Comparison of ENCODE assay signal across 1 cellular context in the genomic region with DNA sequence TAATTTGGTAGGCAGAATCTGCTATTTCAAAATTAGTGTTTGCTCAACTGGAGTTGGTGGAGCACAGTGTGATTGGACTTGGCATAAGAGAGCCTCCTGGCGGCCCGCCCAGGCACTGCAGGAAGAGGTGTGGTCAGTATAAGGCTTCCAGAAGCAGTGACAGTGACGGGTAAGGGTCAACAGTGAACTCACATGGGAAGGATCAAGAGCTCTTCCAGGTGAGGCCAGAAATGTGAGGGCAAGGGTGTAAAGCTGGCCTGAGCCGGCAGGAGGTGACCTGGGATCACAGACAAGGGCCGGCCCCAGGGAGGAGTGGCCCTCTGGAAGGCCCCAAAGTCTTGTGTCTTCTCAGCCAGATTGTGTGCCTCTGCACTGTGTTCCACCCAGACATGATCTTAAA.
TF ChIP-seq lines count a peak whose summit lies in the region.

No MANE protein-coding gene starts in this region.

TF ChIP-seq in H1, 55 proteins besides CTCF, POLR2A, EP300 and RAD21 (continued from another document):
- TF ChIP-seq, protein P1, sequence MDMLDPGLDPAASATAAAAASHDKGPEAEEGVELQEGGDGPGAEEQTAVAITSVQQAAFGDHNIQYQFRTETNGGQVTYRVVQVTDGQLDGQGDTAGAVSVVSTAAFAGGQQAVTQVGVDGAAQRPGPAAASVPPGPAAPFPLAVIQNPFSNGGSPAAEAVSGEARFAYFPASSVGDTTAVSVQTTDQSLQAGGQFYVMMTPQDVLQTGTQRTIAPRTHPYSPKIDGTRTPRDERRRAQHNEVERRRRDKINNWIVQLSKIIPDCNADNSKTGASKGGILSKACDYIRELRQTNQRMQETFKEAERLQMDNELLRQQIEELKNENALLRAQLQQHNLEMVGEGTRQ (IDR thresholded peaks at IDR 0.05; ENCODE audit: low read length): no peak
- TF ChIP-seq BRCA1 (IDR thresholded peaks at IDR 0.05; ENCODE audit: low read depth, low read length) (no peak), HDAC6 (IDR thresholded peaks at IDR 0.05; ENCODE audit: low read depth, low read length) (no peak), CREB1 (IDR thresholded peaks at IDR 0.05) (no peak), CHD1 (IDR thresholded peaks at IDR 0.05; ENCODE audit: low read depth, low read length) (no peak), TBP (IDR thresholded peaks at IDR 0.05; ENCODE audit: low read depth, low read length) (no peak), KDM4A (IDR thresholded peaks at IDR 0.05; ENCODE audit: low read depth, low read length, severe bottlenecking) (no peak), SP1 (IDR thresholded peaks at IDR 0.05; ENCODE audit: low read depth, low read length) (no peak), BCL11A (IDR thresholded peaks at IDR 0.05; ENCODE audit: low read depth in 2 of 2, low read length in 2 of 2) (no peak), ATF2 (IDR thresholded peaks at IDR 0.05; ENCODE audit: low read length) (no peak), HDAC2 (IDR thresholded peaks at IDR 0.05; ENCODE audit: borderline replicate concordance in 1 of 2, low read depth in 2 of 2, low read length in 2 of 2) (no peak), POU5F1 (IDR thresholded peaks at IDR 0.05; ENCODE audit: low read depth, low read length) (no peak), SIX5 (IDR thresholded peaks at IDR 0.05; ENCODE audit: low read depth, low read length) (no peak), SUZ12 (IDR thresholded peaks at IDR 0.05; ENCODE audit: low read length) (no peak), SIN3A (conservative IDR thresholded peaks at IDR 0.05 in 1 of 2, IDR thresholded peaks at IDR 0.05 in 1 of 2; ENCODE audit: low read depth in 1 of 2, low read length in 2 of 2) (peak; percentile 20 to 42; a peak in 1 of 4 replicates), CHD7 (IDR thresholded peaks at IDR 0.05; ENCODE audit: insufficient replicate concordance, low read length) (no peak), JUN (IDR thresholded peaks at IDR 0.05; ENCODE audit: low read depth, low read length) (no peak), GABPA (IDR thresholded peaks at IDR 0.05; ENCODE audit: borderline replicate concordance, insufficient read depth, low read length) (no peak), SIRT6 (IDR thresholded peaks at IDR 0.05; ENCODE audit: low read length) (no peak), RFX5 (IDR thresholded peaks at IDR 0.05; ENCODE audit: borderline replicate concordance, low read depth, low read length) (no peak), TEAD4 (IDR thresholded peaks at IDR 0.05; ENCODE audit: low read depth, low read length) (no peak), TAF1 (IDR thresholded peaks at IDR 0.05; ENCODE audit: low read depth, low read length) (no peak), FOSL1 (IDR thresholded peaks at IDR 0.05; ENCODE audit: insufficient read depth, low read depth, low read length) (no peak), MAX (IDR thresholded peaks at IDR 0.05) (0 out of 2 replicates have a peak, but pooled peaks have one; percentile 17)
